Comparison of ENCODE assay signal across 2 cellular contexts in genomic region chr9:114204265-114204664, GRCh38.
A peak's percentile ranks its signal among the peaks of the same experiment; 100 is the strongest.
TF ChIP-seq lines count a peak whose summit lies in the region.

No MANE protein-coding gene starts in this region.

TF ChIP-seq in IMR-90, 13 proteins besides CTCF, POLR2A, EP300 and RAD21:
- TF ChIP-seq USF2 (IDR thresholded peaks at IDR 0.05; ENCODE audit: low read depth, low read length) (no peak), SMC3 (IDR thresholded peaks at IDR 0.05; ENCODE audit: low read depth, low read length) (no peak), RCOR1 (IDR thresholded peaks at IDR 0.05; ENCODE audit: insufficient replicate concordance, low read length) (no peak), FOS (IDR thresholded peaks at IDR 0.05; ENCODE audit: low read depth, low read length) (no peak), MAFK (IDR thresholded peaks at IDR 0.05; ENCODE audit: low read depth, low read length) (no peak), CEBPB (IDR thresholded peaks at IDR 0.05; ENCODE audit: low read depth, low read length) (no peak), NFE2L2 (IDR thresholded peaks at IDR 0.05; ENCODE audit: low read depth, low read length) (no peak), ELK1 (IDR thresholded peaks at IDR 0.05; ENCODE audit: borderline replicate concordance, low read depth, low read length) (no peak), MXI1 (IDR thresholded peaks at IDR 0.05; ENCODE audit: borderline replicate concordance, low read depth, low read length) (no peak), RFX5 (IDR thresholded peaks at IDR 0.05; ENCODE audit: low read depth, low read length) (no peak), MAZ (IDR thresholded peaks at IDR 0.05; ENCODE audit: borderline replicate concordance, low read depth, low read length) (no peak), CHD1 (IDR thresholded peaks at IDR 0.05; ENCODE audit: low read depth, low read length) (no peak), BHLHE40 (IDR thresholded peaks at IDR 0.05; ENCODE audit: low read depth, low read length) (no peak)
TF ChIP-seq in IMR-90: peak in this region for 0.

TF ChIP-seq in HepG2, 621 proteins besides CTCF, POLR2A, EP300 and RAD21:
- no peak for TF ChIP-seq ZNF260 (CRISPR knock-in tag; IDR thresholded peaks at IDR 0.05; ENCODE audit: borderline replicate concordance, low read depth)
- no peak for TF ChIP-seq ZNF567 (CRISPR knock-in tag; IDR thresholded peaks at IDR 0.05; ENCODE audit: borderline replicate concordance)
- peak; percentile 30 for TF ChIP-seq RBM22 (optimal IDR thresholded peaks at IDR 0.05; ENCODE audit: low read length)
- TF ChIP-seq ZFP90 (CRISPR knock-in tag; IDR thresholded peaks at IDR 0.05; ENCODE audit: borderline replicate concordance), result no peak
- TF ChIP-seq ZNF143 (CRISPR knock-in tag; IDR thresholded peaks at IDR 0.05), result no peak
